ENCODE assay signal across 8 cellular contexts in genomic region chr1:55021965-55022546, GRCh38. TPM values are rescaled to one million over a fixed set of nuclear protein-coding genes. Genes with fewer than 3 reads are reported as not detected.
DNase-seq lines count a peak whose midpoint lies in the region; ATAC-seq lines count a peak whose summit lies in the region.

No MANE protein-coding gene starts in this region.

- ATAC-seq in GM19023 (IDR thresholded peaks at IDR 0.05; ENCODE audit: unreplicated experiment) (peak; percentile 80), HG03571 (IDR thresholded peaks at IDR 0.05; ENCODE audit: unreplicated experiment) (peak; percentile 83)

- no peaks in the 10 kb centered on the region for H3K36me3 ChIP-seq in effector memory CD4-positive, alpha-beta T cell (ENCODE audit: control insufficient read depth, insufficient read depth, low read length)
- H3K36me3 ChIP-seq in mesenchymal stem cell (ENCODE audit: control insufficient read depth in 1 of 2, insufficient read depth in 2 of 2, low read depth in 1 of 2, low read length in 2 of 2), result no peaks in the 10 kb centered on the region

- peak overlapping the region; percentile 88 for H4K91ac ChIP-seq in mesenchymal stem cell (ENCODE audit: low read length)

- peak overlapping the region; percentile 46 for H2AFZ ChIP-seq in mesenchymal stem cell (ENCODE audit: low read depth, low read length)

- H2BK12ac ChIP-seq in mesenchymal stem cell (ENCODE audit: low read length in 2 of 2), result no peak overlapping the region

- POLR2A ChIA-PET in activated CD4-positive, alpha-beta memory T cell treated with anti-CD3 and anti-CD28 coated beads, Interleukin-2, amount 10 ng/mL, durations not matched to agents 7 days and 5 days (lab: Charles Lee), result interaction anchor here (1.0 to 1.1 kb wide), 2 partner anchors 76 to 77 kb away, joined by 3 read pairs; no protein-coding TSS in a partner anchor

- H3K4me1 ChIP-seq in effector memory CD4-positive, alpha-beta T cell (ENCODE audit: control insufficient read depth, insufficient read depth, low read length, poor library complexity, severe bottlenecking), result no peaks in the 10 kb centered on the region
- H3K4me1 ChIP-seq in mesenchymal stem cell (ENCODE audit: control insufficient read depth, insufficient read depth, low read depth, low read length), result peaks cover 4% of the 10 kb centered on the region

- H3K4me1 Mint-ChIP-seq in activated CD4-positive, alpha-beta memory T cell treated with anti-CD3 and anti-CD28 coated beads, Interleukin-2, amount 10 ng/mL, durations not matched to agents 7 days and 5 days, result peaks cover 7% of the 10 kb centered on the region

- no peak overlapping the region for H3K4me3 Mint-ChIP-seq in activated CD4-positive, alpha-beta memory T cell treated with anti-CD3 and anti-CD28 coated beads, Interleukin-2, amount 10 ng/mL, durations not matched to agents 7 days and 5 days

- H2BK5ac ChIP-seq in mesenchymal stem cell (ENCODE audit: low read depth, low read length, poor library complexity, severe bottlenecking), result no peak overlapping the region

- H3K9me3 Mint-ChIP-seq in activated CD4-positive, alpha-beta memory T cell treated with anti-CD3 and anti-CD28 coated beads, Interleukin-2, amount 10 ng/mL, durations not matched to agents 7 days and 5 days, result no peaks in the 10 kb centered on the region

- H3K9ac ChIP-seq in mesenchymal stem cell (ENCODE audit: low read length), result peak overlapping the region; percentile 82

- H3K27me3 ChIP-seq in effector memory CD4-positive, alpha-beta T cell (replicated peaks; ENCODE audit: control insufficient read depth, insufficient read depth, low read length, poor library complexity, severe bottlenecking), result peaks cover 4% of the 10 kb centered on the region
- H3K27me3 ChIP-seq in mesenchymal stem cell (ENCODE audit: control insufficient read depth in 1 of 2, insufficient read depth in 1 of 2, low read length in 2 of 2), result peaks cover 0 to 25% of the 10 kb centered on the region in 2 experiments

- no peaks in the 10 kb centered on the region for H3K36me3 Mint-ChIP-seq in activated CD4-positive, alpha-beta memory T cell treated with anti-CD3 and anti-CD28 coated beads, Interleukin-2, amount 10 ng/mL, durations not matched to agents 7 days and 5 days (ENCODE audit: low read depth)

- peak; percentile 92 for DNase-seq in ACHN
- peak; percentile 88 for DNase-seq in NCI-H748 (lab: John Stamatoyannopoulos, UW; ENCODE audit: unreplicated experiment)
- peak; percentile 76 for DNase-seq in activated CD4-positive, alpha-beta memory T cell treated with anti-CD3 and anti-CD28 coated beads, Interleukin-2, amount 10 ng/mL, durations not matched to agents 7 days and 5 days
- DNase-seq in effector memory CD4-positive, alpha-beta T cell, result peak; percentile 22 to 45 (median 23)
- DNase-seq in mesenchymal stem cell, result peak; percentile 81
- peak; percentile 2 to 14 for DNase-seq in stimulated activated CD8-positive, alpha-beta memory T cell treated with anti-CD3 and anti-CD28 coated beads, Interleukin-15, amount 100 ng/mL, for 4 hours (ENCODE audit: low read depth in 2 of 2)

- no peak overlapping the region for H3K4me3 ChIP-seq in effector memory CD4-positive, alpha-beta T cell (ENCODE audit: insufficient read depth, low read depth, low read length, poor library complexity, severe bottlenecking)
- no peak overlapping the region for H3K4me3 ChIP-seq in mesenchymal stem cell (ENCODE audit: insufficient read depth in 1 of 2, low read depth in 1 of 2, low read length in 2 of 2)

- H3K14ac ChIP-seq in mesenchymal stem cell (ENCODE audit: low read length in 2 of 2), result no peak overlapping the region

- H3K9me3 ChIP-seq in effector memory CD4-positive, alpha-beta T cell (ENCODE audit: control insufficient read depth, low read length), result no peaks in the 10 kb centered on the region
- H3K9me3 ChIP-seq in mesenchymal stem cell (ENCODE audit: control insufficient read depth, low read length), result no peaks in the 10 kb centered on the region

- CTCF ChIA-PET in activated CD4-positive, alpha-beta memory T cell treated with anti-CD3 and anti-CD28 coated beads, Interleukin-2, amount 10 ng/mL, durations not matched to agents 7 days and 5 days (lab: Charles Lee), result interaction anchor here (0.6 to 4.0 kb wide), 21 partner anchors 10 to 221 kb away, joined by 3 to 185 read pairs (median 4); partner anchors contain the start of genes BSND and TTC22

- no peak overlapping the region for H3K23ac ChIP-seq in mesenchymal stem cell (ENCODE audit: low read length in 2 of 2)

- no peaks in the 10 kb centered on the region for H3K79me1 ChIP-seq in mesenchymal stem cell (replicated peaks; ENCODE audit: low read length, poor library complexity, severe bottlenecking)

- H2BK120ac ChIP-seq in mesenchymal stem cell (ENCODE audit: low read depth, low read length), result no peak overlapping the region

- 43% methylated on average over 15 of the region's 15 CpGs for WGBS in mesenchymal stem cell

- no peak overlapping the region for H3K27ac ChIP-seq in effector memory CD4-positive, alpha-beta T cell (ENCODE audit: insufficient read depth, low read length, poor library complexity, severe bottlenecking)
- no peak overlapping the region for H3K27ac ChIP-seq in mesenchymal stem cell (ENCODE audit: low read length, poor library complexity, severe bottlenecking)

- peaks cover 10% of the 10 kb centered on the region for H3K27me3 Mint-ChIP-seq in activated CD4-positive, alpha-beta memory T cell treated with anti-CD3 and anti-CD28 coated beads, Interleukin-2, amount 10 ng/mL, durations not matched to agents 7 days and 5 days

- H2AK5ac ChIP-seq in mesenchymal stem cell (ENCODE audit: low read length, severe bottlenecking), result no peak overlapping the region

- no peak overlapping the region for H3K4me2 ChIP-seq in mesenchymal stem cell (ENCODE audit: low read length, poor library complexity, severe bottlenecking)

- H4K8ac ChIP-seq in mesenchymal stem cell (ENCODE audit: low read length), result peak overlapping the region; percentile 90

- no peak overlapping the region for H3K27ac Mint-ChIP-seq in activated CD4-positive, alpha-beta memory T cell treated with anti-CD3 and anti-CD28 coated beads, Interleukin-2, amount 10 ng/mL, durations not matched to agents 7 days and 5 days

- peak overlapping the region in 1 of 2 experiments; percentile 66 for H3K4ac ChIP-seq in mesenchymal stem cell (ENCODE audit: low read depth in 1 of 2, low read length in 2 of 2)

- peak overlapping the region; percentile 29 to 73 for H3K18ac ChIP-seq in mesenchymal stem cell (ENCODE audit: low read depth in 1 of 2, low read length in 2 of 2)

- H2BK15ac ChIP-seq in mesenchymal stem cell (ENCODE audit: low read depth, poor library complexity, severe bottlenecking), result no peak overlapping the region

- in situ Hi-C loops in ACHN (cut with HindIII; ENCODE audit: low pct_ligation_motif_present, low pct_unique_long_range_greater_than_20kb, low sequenced_read_pairs), result no loop called here

RNA-seq across cellular contexts. Expression of gene PCSK9, which starts 17.3 kb away (rescaled TPM):
- under 1 TPM; 0.05 to 0.18 TPM for total RNA-seq in activated CD4-positive, alpha-beta memory T cell treated with anti-CD3 and anti-CD28 coated beads, Interleukin-2, amount 10 ng/mL, durations not matched to agents 7 days and 5 days
- polyA plus RNA-seq in mesenchymal stem cell (2013, experiment 1 of 2), result 3.1 TPM
- 3.1 TPM for polyA plus RNA-seq in mesenchymal stem cell (2013, experiment 2 of 2)

RNA-seq across cellular contexts. Expression of gene BSND, which starts 23.3 kb away (rescaled TPM):
- under 1 TPM; 0.08 to 0.13 TPM for total RNA-seq in activated CD4-positive, alpha-beta memory T cell treated with anti-CD3 and anti-CD28 coated beads, Interleukin-2, amount 10 ng/mL, durations not matched to agents 7 days and 5 days
- polyA plus RNA-seq in mesenchymal stem cell (2013, experiment 1 of 2), result not detected
- not detected for polyA plus RNA-seq in mesenchymal stem cell (2013, experiment 2 of 2)

RNA-seq across cellular contexts. Expression of gene TMEM61, which starts 41.6 kb away (rescaled TPM):
- total RNA-seq in activated CD4-positive, alpha-beta memory T cell treated with anti-CD3 and anti-CD28 coated beads, Interleukin-2, amount 10 ng/mL, durations not matched to agents 7 days and 5 days, result not detected
- not detected for polyA plus RNA-seq in mesenchymal stem cell (2013, experiment 1 of 2)
- not detected for polyA plus RNA-seq in mesenchymal stem cell (2013, experiment 2 of 2)

Comparison
In these comparisons a context has a peak if more than half of its experiments do, and no peak if none do; other contexts are left out.
1. DNase-seq: peak in every context shown above with its lines; median percentile 92 in ACHN; 88 in NCI-H748; 81 in mesenchymal stem cell; 76 in activated CD4-positive, alpha-beta memory T cell treated with anti-CD3 and anti-CD28 coated beads, Interleukin-2, amount 10 ng/mL, durations not matched to agents 7 days and 5 days; 23 in effector memory CD4-positive, alpha-beta T cell; 8 in stimulated activated CD8-positive, alpha-beta memory T cell treated with anti-CD3 and anti-CD28 coated beads, Interleukin-15, amount 100 ng/mL, for 4 hours.